10 cellular contexts compared by ENCODE assay signal in the genomic region with DNA sequence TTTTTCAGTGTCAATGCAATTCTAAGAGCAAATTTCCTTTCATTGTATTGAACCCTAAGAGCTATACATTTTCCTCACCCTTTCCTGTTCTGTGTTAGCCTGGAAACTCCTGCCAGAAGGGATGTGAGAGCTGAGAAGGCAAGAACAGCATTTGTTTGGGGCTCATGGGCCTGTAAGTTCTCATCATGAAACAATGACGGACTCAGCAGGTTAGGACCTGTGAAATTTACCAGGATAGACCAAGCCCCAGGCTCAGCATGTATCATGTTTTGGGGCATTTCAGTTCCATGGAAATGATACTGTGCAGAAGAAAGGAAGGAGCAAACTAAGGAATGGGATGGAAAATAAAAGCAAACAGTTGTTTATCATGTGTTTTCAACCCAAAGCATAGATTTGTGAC. TPM values are rescaled to one million over a fixed set of nuclear protein-coding genes. Genes with fewer than 3 reads are reported as not detected.
"Had no signal": no experiment of that assay in that cellular context is flagged by ENCODE, and none has a peak within 500 bp of the region (broad histone marks: within the 10 kb centered on the region; RNA-seq: fewer than 3 reads in every experiment).

No MANE protein-coding gene starts in this region.

- H3K4me3 ChIP-seq: GM23248, K562 had no signal

- H2AFZ ChIP-seq: GM23248 had no signal

- DNase-seq: GM23248, GOT3, H9, HCEC 1CT, IMR-90, KG1 had no signal

- H3K9ac ChIP-seq: GM23248 had no signal

- FAIRE-seq: H54, HTR-8/SVneo, K562 had no signal

- H3K27ac ChIP-seq: GM23248 had no signal

RNA-seq across cellular contexts. Expression of gene NTM, which starts 41.6 kb away (rescaled TPM):
- total RNA-seq: HT-29, K562 had no signal
- polyA plus RNA-seq: K562 had no signal
